1 cellular context compared by ENCODE assay signal in the genomic region with DNA sequence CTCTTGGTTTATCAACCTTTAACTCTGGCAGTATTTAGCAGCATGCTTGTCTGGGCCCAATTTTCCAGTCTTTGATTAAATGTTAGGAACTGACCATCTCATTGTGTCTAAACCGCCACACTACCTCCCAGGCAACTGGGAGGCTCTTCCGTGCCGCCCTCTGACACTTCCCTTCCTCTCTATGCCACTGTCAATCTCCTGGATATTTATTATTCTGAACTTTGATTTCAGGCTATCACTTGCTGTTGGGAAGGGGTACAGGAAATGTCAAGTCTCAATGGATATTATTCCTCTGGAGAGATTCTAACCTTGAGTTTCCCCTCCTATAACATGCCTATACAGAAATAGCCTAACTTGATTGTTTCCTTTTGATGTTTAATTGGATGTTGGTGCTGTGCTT.
TF ChIP-seq lines count a peak whose summit lies in the region.

No MANE protein-coding gene starts in this region.

TF ChIP-seq in endothelial cell of umbilical vein, 7 proteins besides CTCF, POLR2A, EP300 and RAD21 (continued from another document):
- no peak for TF ChIP-seq GATA2 (IDR thresholded peaks at IDR 0.05; ENCODE audit: insufficient read depth, insufficient read length, low read depth, low read length)
- TF ChIP-seq MYC (IDR thresholded peaks at IDR 0.05; ENCODE audit: low read depth, low read length), result no peak
- TF ChIP-seq FOS (IDR thresholded peaks at IDR 0.05; ENCODE audit: borderline replicate concordance, insufficient read depth, low read length), result no peak
- TF ChIP-seq, protein P1, sequence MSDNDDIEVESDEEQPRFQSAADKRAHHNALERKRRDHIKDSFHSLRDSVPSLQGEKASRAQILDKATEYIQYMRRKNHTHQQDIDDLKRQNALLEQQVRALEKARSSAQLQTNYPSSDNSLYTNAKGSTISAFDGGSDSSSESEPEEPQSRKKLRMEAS (IDR thresholded peaks at IDR 0.05; ENCODE audit: insufficient read depth, insufficient read length), result no peak
- no peak for TF ChIP-seq EZH2 (IDR thresholded peaks at IDR 0.05; ENCODE audit: borderline replicate concordance, low read depth, low read length, severe bottlenecking)
- TF ChIP-seq JUN (IDR thresholded peaks at IDR 0.05; ENCODE audit: borderline replicate concordance, insufficient read depth, insufficient read length, low read depth), result no peak
